ENCODE assay signal across 11 cellular contexts in genomic region chrX:3262906-3263305, GRCh38.
DNase-seq lines count a peak whose midpoint lies in the region; ATAC-seq and TF ChIP-seq lines count a peak whose summit lies in the region.
"Had no signal": no experiment of that assay in that cellular context is flagged by ENCODE, and none has a peak within 500 bp of the region (broad histone marks: within the 10 kb centered on the region; RNA-seq: fewer than 3 reads in every experiment).

No MANE protein-coding gene starts in this region.

- H3K9me3 Mint-ChIP-seq in activated CD4-positive, alpha-beta T cell treated with anti-CD3 and anti-CD28 coated beads, Interleukin-2, amount 10 ng/mL, durations not matched to agents 24 days and 14 days: no peaks in the 10 kb centered on the region

- H3K4me3 ChIP-seq in skeletal muscle cell (ENCODE audit: low read depth, low read length) (no peak overlapping the region), ovary (no peak overlapping the region)

- no peaks in the 10 kb centered on the region for H3K4me1 Mint-ChIP-seq in activated CD4-positive, alpha-beta T cell treated with anti-CD3 and anti-CD28 coated beads, Interleukin-2, amount 10 ng/mL, durations not matched to agents 24 days and 14 days
- H3K4me1 Mint-ChIP-seq: IgD-negative memory B cell had no signal

- TF ChIP-seq EP300 in ovary (IDR thresholded peaks at IDR 0.05): no peak

- no peak overlapping the region for H3K27ac ChIP-seq in ovary

- H3K4me3 Mint-ChIP-seq in activated CD4-positive, alpha-beta T cell treated with anti-CD3 and anti-CD28 coated beads, Interleukin-2, amount 10 ng/mL, durations not matched to agents 24 days and 14 days: no peak overlapping the region
- H3K4me3 Mint-ChIP-seq: IgD-negative memory B cell had no signal

- intact Hi-C loops in activated CD4-positive, alpha-beta T cell treated with anti-CD3 and anti-CD28 coated beads, Interleukin-2, amount 10 ng/mL, durations not matched to agents 24 days and 14 days (cut with micrococcal nuclease): no loop called here
- intact Hi-C loops in ovary (cut with DNase I): no loop called here

- H3K27ac Mint-ChIP-seq in activated CD4-positive, alpha-beta T cell treated with anti-CD3 and anti-CD28 coated beads, Interleukin-2, amount 10 ng/mL, durations not matched to agents 24 days and 14 days: no peak overlapping the region
- H3K27ac Mint-ChIP-seq: IgD-negative memory B cell had no signal

- H3K36me3 ChIP-seq in ovary: no peaks in the 10 kb centered on the region

- WGBS in ovary, 3 donors: 50 to 71% (median 64%) methylated on average over 1 of the region's 1 CpG

- ATAC-seq in SK-N-SH treated with all-trans-retinoic acid at 6 μM for 48 hours: peak; percentile 75
- ATAC-seq in HG02884 (IDR thresholded peaks at IDR 0.05; ENCODE audit: unreplicated experiment): no peak

- peak; percentile 81 for DNase-seq in H4 (ENCODE audit: low spot score)
- peak; percentile 68 for DNase-seq in fibroblast of the conjunctiva (ENCODE audit: low read depth)
- DNase-seq in skeletal muscle cell (ENCODE audit: low read depth): peak; percentile 62
- no peak for DNase-seq in cerebellar nuclear complex (lab: John Stamatoyannopoulos, UW)
- DNase-seq in activated CD4-positive, alpha-beta T cell treated with anti-CD3 and anti-CD28 coated beads, Interleukin-2, amount 10 ng/mL, durations not matched to agents 24 days and 14 days: no peak
- DNase-seq in ovary: no peak
- DNase-seq: GF-D8, NCI-H748 treated with DMSO at 0.1 percent for 48 hours had no signal

- H3K4me1 ChIP-seq in ovary (ENCODE audit: insufficient read depth): no peaks in the 10 kb centered on the region

- no peaks in the 10 kb centered on the region for H3K27me3 Mint-ChIP-seq in activated CD4-positive, alpha-beta T cell treated with anti-CD3 and anti-CD28 coated beads, Interleukin-2, amount 10 ng/mL, durations not matched to agents 24 days and 14 days

- TF ChIP-seq POLR2A in ovary (IDR thresholded peaks at IDR 0.05): no peak

- no peaks in the 10 kb centered on the region for H3K36me3 Mint-ChIP-seq in activated CD4-positive, alpha-beta T cell treated with anti-CD3 and anti-CD28 coated beads, Interleukin-2, amount 10 ng/mL, durations not matched to agents 24 days and 14 days (ENCODE audit: low read depth)

- TF ChIP-seq CTCF in ovary (IDR thresholded peaks at IDR 0.05): no peak

- no peaks in the 10 kb centered on the region for H3K9me3 ChIP-seq in ovary

- H3K27me3 ChIP-seq in ovary: no peaks in the 10 kb centered on the region

TF ChIP-seq in SK-N-SH treated with all-trans-retinoic acid at 6 μM for 48 hours, 23 proteins besides CTCF, POLR2A, EP300 and RAD21:
- TF ChIP-seq ZNF70 (CRISPR knock-in tag; IDR thresholded peaks at IDR 0.05) (no peak), BACH2 (CRISPR knock-in tag; IDR thresholded peaks at IDR 0.05; ENCODE audit: borderline replicate concordance) (no peak), POU6F1 (CRISPR knock-in tag; IDR thresholded peaks at IDR 0.05; ENCODE audit: borderline replicate concordance, low read depth) (no peak), PATZ1 (CRISPR knock-in tag; IDR thresholded peaks at IDR 0.05; ENCODE audit: borderline replicate concordance) (no peak), TSHZ2 (CRISPR knock-in tag; IDR thresholded peaks at IDR 0.05) (no peak), ISL1 (CRISPR knock-in tag; IDR thresholded peaks at IDR 0.05) (no peak), ZFP3 (CRISPR knock-in tag; IDR thresholded peaks at IDR 0.05) (no peak), PPARA (CRISPR knock-in tag; IDR thresholded peaks at IDR 0.05; ENCODE audit: borderline replicate concordance) (no peak), TOX (CRISPR knock-in tag; IDR thresholded peaks at IDR 0.05; ENCODE audit: borderline replicate concordance) (no peak), ZNF8 (CRISPR knock-in tag; IDR thresholded peaks at IDR 0.05) (no peak), SNAI2 (CRISPR knock-in tag; IDR thresholded peaks at IDR 0.05) (no peak)

Comparison
In these comparisons a context has a peak if more than half of its experiments do, and no peak if none do; other contexts are left out.
1. DNase-seq: peak in H4 (single experiment), fibroblast of the conjunctiva (single experiment) and skeletal muscle cell (single experiment); none in cerebellar nuclear complex (0 of 2), activated CD4-positive, alpha-beta T cell treated with anti-CD3 and anti-CD28 coated beads, Interleukin-2, amount 10 ng/mL, durations not matched to agents 24 days and 14 days (single experiment) and ovary (0 of 5).